Comparison of ENCODE assay signal across 8 cellular contexts in the genomic region with DNA sequence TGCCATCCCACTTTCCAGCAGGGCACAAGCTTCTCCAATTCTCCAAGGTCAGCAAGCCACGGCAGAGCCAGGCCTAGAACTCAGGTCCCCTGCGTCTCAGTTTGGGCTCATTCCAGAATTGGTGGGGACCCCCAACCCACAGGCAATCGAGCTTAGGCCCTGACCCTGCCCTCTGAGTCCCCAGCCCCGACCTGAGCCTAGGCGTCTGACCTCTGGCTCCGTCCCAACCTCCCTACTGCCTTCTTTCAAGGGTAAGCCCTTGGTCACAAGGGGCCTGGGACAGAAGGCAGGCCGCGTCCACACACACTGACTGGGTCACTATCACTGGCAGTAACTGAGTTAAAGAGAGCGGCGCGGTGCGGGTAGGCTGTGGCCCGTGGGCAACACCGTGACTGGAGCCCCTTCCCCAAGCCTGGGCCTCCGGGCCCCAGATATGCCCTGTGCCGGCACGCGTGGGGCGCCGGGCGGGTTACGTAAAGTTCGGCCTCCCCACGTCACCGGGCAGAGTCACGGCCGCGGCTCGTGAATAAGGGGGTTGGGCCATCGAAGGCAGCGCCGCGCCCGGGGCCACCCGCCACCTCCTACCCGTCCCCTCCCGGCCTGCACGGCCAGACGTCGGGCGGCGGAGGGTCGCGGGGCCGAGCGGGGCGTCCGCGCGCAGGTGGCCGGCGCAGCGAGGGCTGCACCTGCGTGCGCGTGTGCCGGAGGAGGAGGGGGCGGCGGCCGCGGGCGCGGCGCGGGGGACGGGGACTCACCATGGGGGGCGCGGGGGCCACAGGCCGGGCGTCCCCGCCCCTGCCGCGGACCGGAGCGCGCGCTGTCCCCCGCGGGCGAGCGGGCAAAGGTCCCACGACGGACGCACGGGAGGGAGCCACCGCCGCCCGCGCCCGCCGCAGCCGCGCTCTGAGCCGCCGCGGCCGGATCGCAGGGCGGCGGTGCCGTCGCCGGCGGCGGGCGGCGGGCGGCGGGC. TPM values are rescaled to one million over a fixed set of nuclear protein-coding genes. Genes with fewer than 3 reads are reported as not detected.
DNase-seq lines count a peak whose midpoint lies in the region; ATAC-seq and TF ChIP-seq lines count a peak whose summit lies in the region.

No MANE protein-coding gene starts in this region.

- ATAC-seq in HG03354 (IDR thresholded peaks at IDR 0.05; ENCODE audit: poor library complexity, severe bottlenecking, unreplicated experiment), result peak; percentile 19
- no peak for ATAC-seq in HG02763 (IDR thresholded peaks at IDR 0.05; ENCODE audit: unreplicated experiment)

- H3K27ac ChIP-seq in thymus (ENCODE audit: low read depth), result peak overlapping the region; percentile 37

- H3K4me1 ChIP-seq in thymus (ENCODE audit: control insufficient read depth, insufficient read depth, low read length), result peaks cover 13% of the 10 kb centered on the region

- DNase-seq in DMS53 (lab: John Stamatoyannopoulos, UW), result peak; percentile 66
- no peak for DNase-seq in DMS53 treated with DMSO at 0.1 percent for 48 hours (lab: John Stamatoyannopoulos, UW; ENCODE audit: unreplicated experiment)
- DNase-seq in effector CD4-positive, alpha-beta T cell, result peak; percentile 25
- DNase-seq in lung microvascular endothelial cell (ENCODE audit: low read depth in 2 of 2), result peak; percentile 43 to 53

- peaks cover 6% of the 10 kb centered on the region for H3K27me3 ChIP-seq in thymus (ENCODE audit: control insufficient read depth, insufficient read depth)

- no peaks in the 10 kb centered on the region for H3K36me3 ChIP-seq in thymus (ENCODE audit: control insufficient read depth, insufficient read depth)

- WGBS in thymus, result 18% methylated on average over 104 of the region's 109 CpGs

- H3K9me3 ChIP-seq in thymus (ENCODE audit: control insufficient read depth), result no peaks in the 10 kb centered on the region

- TF ChIP-seq CTCF in WI38 (IDR thresholded peaks at IDR 0.05; ENCODE audit: low read depth, low read length), result no peak

- H3K4me3 ChIP-seq in WI38 (ENCODE audit: low read depth, low read length) (peak overlapping the region; percentile 59), thymus (ENCODE audit: low read length) (peak overlapping the region; percentile 67)

RNA-seq across cellular contexts. Expression of a gene that starts 0.5 kb away (rescaled TPM):
- total RNA-seq in lung microvascular endothelial cell, result 3.9 and 5.8 TPM in 2 replicates
- polyA plus RNA-seq in thymus, result 3.5 TPM
